Comparison of ENCODE assay signal across 1 cellular context in the genomic region with DNA sequence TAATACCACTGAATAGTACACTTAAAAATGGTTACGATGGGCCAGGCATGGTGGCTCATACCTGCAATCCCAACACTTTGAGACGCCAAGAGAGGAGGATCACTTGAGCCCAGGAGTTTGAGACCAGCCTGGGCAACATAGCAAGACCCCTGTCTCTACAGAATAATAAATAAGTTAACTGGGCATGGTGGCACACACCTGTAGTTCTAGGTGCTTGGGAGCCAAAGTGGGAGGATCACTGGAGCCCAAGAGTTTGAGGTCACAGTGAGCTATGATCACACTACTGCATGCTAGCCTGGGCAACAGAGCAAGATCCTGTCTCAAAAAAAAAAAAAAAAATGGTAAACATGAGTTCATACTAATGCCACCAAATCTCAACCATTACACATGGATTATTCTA.
TF ChIP-seq lines count a peak whose summit lies in the region.

No MANE protein-coding gene starts in this region.

TF ChIP-seq in K562, 482 proteins besides CTCF, POLR2A, EP300 and RAD21:
- peak; percentile 83 for TF ChIP-seq ZNF121 (CRISPR knock-in tag; conservative IDR thresholded peaks at IDR 0.05)
- TF ChIP-seq, protein P1, sequence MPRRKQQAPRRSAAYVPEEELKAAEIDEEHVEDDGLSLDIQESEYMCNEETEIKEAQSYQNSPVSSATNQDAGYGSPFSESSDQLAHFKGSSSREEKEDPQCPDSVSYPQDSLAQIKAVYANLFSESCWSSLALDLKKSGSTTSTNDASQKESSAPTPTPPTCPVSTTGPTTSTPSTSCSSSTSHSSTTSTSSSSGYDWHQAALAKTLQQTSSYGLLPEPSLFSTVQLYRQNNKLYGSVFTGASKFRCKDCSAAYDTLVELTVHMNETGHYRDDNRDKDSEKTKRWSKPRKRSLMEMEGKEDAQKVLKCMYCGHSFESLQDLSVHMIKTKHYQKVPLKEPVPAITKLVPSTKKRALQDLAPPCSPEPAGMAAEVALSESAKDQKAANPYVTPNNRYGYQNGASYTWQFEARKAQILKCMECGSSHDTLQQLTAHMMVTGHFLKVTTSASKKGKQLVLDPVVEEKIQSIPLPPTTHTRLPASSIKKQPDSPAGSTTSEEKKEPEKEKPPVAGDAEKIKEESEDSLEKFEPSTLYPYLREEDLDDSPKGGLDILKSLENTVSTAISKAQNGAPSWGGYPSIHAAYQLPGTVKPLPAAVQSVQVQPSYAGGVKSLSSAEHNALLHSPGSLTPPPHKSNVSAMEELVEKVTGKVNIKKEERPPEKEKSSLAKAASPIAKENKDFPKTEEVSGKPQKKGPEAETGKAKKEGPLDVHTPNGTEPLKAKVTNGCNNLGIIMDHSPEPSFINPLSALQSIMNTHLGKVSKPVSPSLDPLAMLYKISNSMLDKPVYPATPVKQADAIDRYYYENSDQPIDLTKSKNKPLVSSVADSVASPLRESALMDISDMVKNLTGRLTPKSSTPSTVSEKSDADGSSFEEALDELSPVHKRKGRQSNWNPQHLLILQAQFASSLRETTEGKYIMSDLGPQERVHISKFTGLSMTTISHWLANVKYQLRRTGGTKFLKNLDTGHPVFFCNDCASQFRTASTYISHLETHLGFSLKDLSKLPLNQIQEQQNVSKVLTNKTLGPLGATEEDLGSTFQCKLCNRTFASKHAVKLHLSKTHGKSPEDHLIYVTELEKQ (CRISPR knock-in tag; IDR thresholded peaks at IDR 0.05), result no peak
